In the genomic region with DNA sequence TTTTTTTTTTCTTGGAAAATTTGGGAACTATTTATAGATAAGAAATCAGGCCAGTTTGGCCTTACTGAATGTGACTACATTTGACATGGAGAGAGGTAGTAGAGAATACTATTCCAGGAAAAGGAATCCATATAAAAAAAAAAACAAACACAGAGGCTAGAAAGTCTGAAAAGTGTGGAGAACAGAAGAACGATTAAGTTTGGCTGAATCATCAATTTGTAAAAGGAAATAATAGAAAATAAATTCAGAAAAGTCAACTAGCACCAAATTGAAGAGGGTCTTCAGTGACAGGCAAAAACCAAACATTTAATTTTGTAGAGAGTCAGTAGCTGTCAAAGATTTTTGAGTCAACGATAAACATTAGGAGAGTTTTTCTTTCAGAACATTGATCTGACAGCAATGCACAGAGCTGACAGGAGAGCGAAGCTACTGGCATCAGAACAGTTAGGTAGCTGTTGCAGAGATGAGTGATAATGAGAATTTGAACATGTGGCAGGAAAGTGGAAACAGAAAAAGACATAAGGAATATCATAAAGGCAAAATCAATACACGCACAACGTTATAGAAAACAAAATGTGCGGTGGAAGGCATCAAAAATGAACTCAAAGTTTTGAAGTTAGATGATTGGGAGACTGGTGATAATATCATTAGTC, we compare ENCODE assay signal across 8 cellular contexts.
"Had no signal": no experiment of that assay in that cellular context is flagged by ENCODE, and none has a peak within 500 bp of the region (broad histone marks: within the 10 kb centered on the region; RNA-seq: fewer than 3 reads in every experiment).

No MANE protein-coding gene starts in this region.

- ATAC-seq: GM23338 had no signal

- H3K27me3 Mint-ChIP-seq: IgD-negative memory B cell had no signal

- H3K4me2 ChIP-seq: GM23338, KMS-11 had no signal

- H3K4me1 Mint-ChIP-seq: IgD-negative memory B cell had no signal

- DNase-seq: H9, HCEC 1CT had no signal

- H3K27ac Mint-ChIP-seq: GM23338, IgD-negative memory B cell had no signal

- H3K27ac ChIP-seq: HL-60, KMS-11 had no signal

- H3K9me3 Mint-ChIP-seq: GM23338, IgD-negative memory B cell had no signal

- H3K4me3 ChIP-seq: GM23338 had no signal

- FAIRE-seq: H1, H54 had no signal

- H3K4me3 Mint-ChIP-seq: GM23338, H9 had no signal
